Comparison of ENCODE assay signal across 12 cellular contexts in genomic region chr3:112514527-112515128, GRCh38. TPM values are rescaled to one million over a fixed set of nuclear protein-coding genes. Genes with fewer than 3 reads are reported as not detected.
A peak's percentile ranks its signal among the peaks of the same experiment; 100 is the strongest.
DNase-seq lines count a peak whose midpoint lies in the region; ATAC-seq, FAIRE-seq and TF ChIP-seq lines count a peak whose summit lies in the region.
"Had no signal": no experiment of that assay in that cellular context is flagged by ENCODE, and none has a peak within 500 bp of the region (broad histone marks: within the 10 kb centered on the region; RNA-seq: fewer than 3 reads in every experiment).

No MANE protein-coding gene starts in this region.

- 4% methylated on average over 2 of the region's 2 CpGs for WGBS in HepG2 (ENCODE audit: low lambda C conversion rate)

- no peak for FAIRE-seq in HepG2 (lab: Jason Lieb, UNC)

- DNase-seq in kidney tubule cell (ENCODE audit: low spot score) = peak; percentile 61
- DNase-seq in NCI-H345 (lab: John Stamatoyannopoulos, UW) = no peak
- DNase-seq in NCI-H146 treated with DMSO at 0.1 percent for 48 hours (lab: John Stamatoyannopoulos, UW; ENCODE audit: unreplicated experiment) = no peak
- DNase-seq in NCI-H187 treated with DMSO at 0.1 percent for 48 hours (lab: John Stamatoyannopoulos, UW) = no peak
- DNase-seq in HepG2 (ENCODE audit: low spot score) = no peak
- DNase-seq: effector memory CD4-positive, alpha-beta T cell; midbrain; NCI-H1930 had no signal

- POLR2A ChIA-PET in HepG2 (lab: Yijun Ruan, JAX) = no interaction called here

- no peak for TF ChIP-seq RAD21 in HepG2 (CRISPR knock-in tag; IDR thresholded peaks at IDR 0.05)

- no peak overlapping the region for H3K27ac ChIP-seq in HepG2 (ENCODE audit: extremely low read length, insufficient read depth, low read length)

- ATAC-seq in GM18867 (IDR thresholded peaks at IDR 0.05; ENCODE audit: unreplicated experiment) (peak; percentile 100), GM21576 (IDR thresholded peaks at IDR 0.05; ENCODE audit: unreplicated experiment) (peak; percentile 99), HG03442 (IDR thresholded peaks at IDR 0.05; ENCODE audit: unreplicated experiment) (peak; percentile 100), HepG2 (no peak)
- ATAC-seq: WTC11 had no signal

- no peak overlapping the region for H3K4me3 ChIP-seq in HepG2 (replicated peaks in 1 of 3; ENCODE audit: insufficient read depth in 1 of 3, low read depth in 2 of 3, low read length in 3 of 3)

- no peak for TF ChIP-seq POLR2A in HepG2 (IDR thresholded peaks at IDR 0.05; ENCODE audit: insufficient read depth in 1 of 2, low read depth in 2 of 2, low read length in 2 of 2)

- H3K36me3 ChIP-seq in HepG2 (replicated peaks in 1 of 2; ENCODE audit: control insufficient read depth in 1 of 2, insufficient read depth in 2 of 2, low read length in 2 of 2) = no peaks in the 10 kb centered on the region

- CTCF ChIA-PET in HepG2 (lab: Yijun Ruan, JAX; ENCODE audit: low intra/inter-chr PET ratio, low total read pairs) = no interaction called here

- in situ Hi-C loops in HepG2 (cut with HindIII; ENCODE audit: extremely low pct_ligation_motif_present, low pct_unique_long_range_greater_than_20kb) = loop anchor here (10.0 kb wide), 1 partner anchor 380 kb away; the partner anchor contains the start of gene GCSAM

- no TSS peak for BruUV-seq in HepG2 (replicated peaks; lab: Mats Ljungman, UMichigan)

- H4K20me1 ChIP-seq in HepG2 (ENCODE audit: insufficient read depth, low read length) = no peaks in the 10 kb centered on the region

- H3K27me3 ChIP-seq in HepG2 (ENCODE audit: control insufficient read depth in 1 of 2, insufficient read depth in 2 of 2, low read length in 2 of 2) = no peaks in the 10 kb centered on the region

- no peak overlapping the region for H3K9ac ChIP-seq in HepG2 (ENCODE audit: insufficient read depth, low read depth, low read length)

- TF ChIP-seq CTCF in HepG2 (CRISPR knock-in tag; IDR thresholded peaks at IDR 0.05) = no peak

- intact Hi-C loops in HepG2 (cut with micrococcal nuclease; ENCODE audit: unreplicated experiment) = no loop called here

- H2AFZ ChIP-seq in HepG2 (ENCODE audit: low read length) = no peak overlapping the region

- H3K4me2 ChIP-seq in HepG2 (ENCODE audit: low read depth, low read length) = no peak overlapping the region

- TF ChIP-seq EP300 in HepG2 (IDR thresholded peaks at IDR 0.05; ENCODE audit: low read depth in 2 of 2, low read length in 2 of 2) = no peak
- no peak for TF ChIP-seq EP300 in HepG2 (CRISPR knock-in tag; IDR thresholded peaks at IDR 0.05; ENCODE audit: borderline replicate concordance)

- H3K4me1 ChIP-seq in HepG2 (ENCODE audit: insufficient read depth, low read length) = no peaks in the 10 kb centered on the region

- H3K79me2 ChIP-seq in HepG2 (ENCODE audit: insufficient read depth, low read length) = no peaks in the 10 kb centered on the region

- no peaks in the 10 kb centered on the region; the same call in 1 of the 2 replicates for H3K9me3 ChIP-seq in HepG2 (ENCODE audit: low read length)

TF ChIP-seq in HepG2, 621 proteins besides CTCF, POLR2A, EP300 and RAD21 (continues in another document):
- no peak for TF ChIP-seq ZNF33A (CRISPR knock-in tag; IDR thresholded peaks at IDR 0.05; ENCODE audit: borderline replicate concordance)
- TF ChIP-seq ZNF264 (CRISPR knock-in tag; IDR thresholded peaks at IDR 0.05) = no peak
- TF ChIP-seq SALL2 (CRISPR knock-in tag; IDR thresholded peaks at IDR 0.05) = no peak
- TF ChIP-seq NR2F6 (IDR thresholded peaks at IDR 0.05) = no peak
- no peak for TF ChIP-seq NR2F6 (CRISPR knock-in tag; IDR thresholded peaks at IDR 0.05)
- no peak for TF ChIP-seq RAD51 (IDR thresholded peaks at IDR 0.05; ENCODE audit: borderline replicate concordance)
- no peak for TF ChIP-seq TCF7L2 (IDR thresholded peaks at IDR 0.05; ENCODE audit: low read depth, low read length)
- TF ChIP-seq NFKBIZ (CRISPR knock-in tag; IDR thresholded peaks at IDR 0.05) = no peak
- TF ChIP-seq THYN1 (CRISPR knock-in tag; IDR thresholded peaks at IDR 0.05; ENCODE audit: borderline replicate concordance, low read depth) = no peak
- TF ChIP-seq RBM22 (optimal IDR thresholded peaks at IDR 0.05; ENCODE audit: low read length) = no peak
- TF ChIP-seq ZNF260 (CRISPR knock-in tag; IDR thresholded peaks at IDR 0.05; ENCODE audit: borderline replicate concordance, low read depth) = no peak
- TF ChIP-seq ZNF496 (CRISPR knock-in tag; IDR thresholded peaks at IDR 0.05; ENCODE audit: insufficient replicate concordance) = no peak

RNA-seq across cellular contexts. Expression of gene BTLA, which starts 15.4 kb away (rescaled TPM):
- not detected in 2 replicates for total RNA-seq in HepG2 (2016; rRNA removed; fragmentation: Illumina TruSeq; extraction: Trizol)
- total RNA-seq in HepG2 (2016; cell fraction: cytosol; rRNA removed; fragmentation: Illumina TruSeq; extraction: Trizol; ENCODE audit: low read depth) = not detected in 2 replicates
- total RNA-seq in HepG2 (2016; cell fraction: insoluble cytoplasmic fraction; rRNA removed; fragmentation: Illumina TruSeq; extraction: Trizol) = not detected in 2 replicates
- total RNA-seq in HepG2 (2016; cell fraction: membrane; rRNA removed; fragmentation: Illumina TruSeq; extraction: Trizol) = not detected in 2 replicates
- total RNA-seq in HepG2 (2016; cell fraction: nucleus; rRNA removed; fragmentation: Illumina TruSeq; extraction: Trizol) = not detected in 2 replicates
- not detected in 2 replicates for polyA plus RNA-seq in HepG2 (2011; rRNA removed)
- polyA plus RNA-seq in HepG2 (2011; cell fraction: cytosol; rRNA removed) = 0.04 TPM in 1 of 2 replicates, not detected in the other
- not detected in 2 replicates for polyA plus RNA-seq in HepG2 (2011; cell fraction: nucleus; rRNA removed)
- polyA plus RNA-seq in HepG2 (2012) = 0.34 TPM in 1 of 2 replicates, not detected in the other
- polyA plus RNA-seq in HepG2 (2016; cell fraction: cytosol; fragmentation: Illumina TruSeq; extraction: Trizol; ENCODE audit: low read depth) = not detected in 2 replicates
- not detected in 2 replicates for polyA plus RNA-seq in HepG2 (2016; cell fraction: insoluble cytoplasmic fraction; fragmentation: Illumina TruSeq; extraction: Trizol; ENCODE audit: low read depth)
- not detected in 2 replicates for polyA plus RNA-seq in HepG2 (2016; cell fraction: membrane; fragmentation: Illumina TruSeq; extraction: Trizol; ENCODE audit: low read depth)
- not detected in 2 replicates for polyA plus RNA-seq in HepG2 (2016; cell fraction: nucleus; fragmentation: Illumina TruSeq; extraction: Trizol; ENCODE audit: insufficient read depth, low read depth)
- not detected in 2 replicates for polyA minus RNA-seq in HepG2 (2011; rRNA and poly(A)+ RNA removed; ENCODE audit: low replicate concordance)
- not detected in 2 replicates for polyA minus RNA-seq in HepG2 (2011; cell fraction: cytosol; rRNA and poly(A)+ RNA removed)
- polyA minus RNA-seq in HepG2 (2011; cell fraction: nucleus; rRNA and poly(A)+ RNA removed) = not detected in 2 replicates
- total RNA-seq: WTC11 had no signal

RNA-seq across cellular contexts. Expression of gene ATG3, which starts 47.1 kb away (rescaled TPM):
- total RNA-seq in HepG2 (2016; rRNA removed; fragmentation: Illumina TruSeq; extraction: Trizol) = 34.8 and 43.3 TPM in 2 replicates
- total RNA-seq in HepG2 (2016; cell fraction: cytosol; rRNA removed; fragmentation: Illumina TruSeq; extraction: Trizol; ENCODE audit: low read depth) = 10.5 and 11.0 TPM in 2 replicates
- total RNA-seq in HepG2 (2016; cell fraction: insoluble cytoplasmic fraction; rRNA removed; fragmentation: Illumina TruSeq; extraction: Trizol) = 36.0 and 43.3 TPM in 2 replicates
- 16.6 and 19.5 TPM in 2 replicates for total RNA-seq in HepG2 (2016; cell fraction: membrane; rRNA removed; fragmentation: Illumina TruSeq; extraction: Trizol)
- 22.6 and 25.0 TPM in 2 replicates for total RNA-seq in HepG2 (2016; cell fraction: nucleus; rRNA removed; fragmentation: Illumina TruSeq; extraction: Trizol)
- 15.0 and 19.6 TPM in 2 replicates for polyA plus RNA-seq in HepG2 (2011; rRNA removed)
- 12.9 and 13.9 TPM in 2 replicates for polyA plus RNA-seq in HepG2 (2011; cell fraction: cytosol; rRNA removed)
- 9.3 and 10.2 TPM in 2 replicates for polyA plus RNA-seq in HepG2 (2011; cell fraction: nucleus; rRNA removed)
- 19.0 and 21.7 TPM in 2 replicates for polyA plus RNA-seq in HepG2 (2012)
- 8.5 and 8.8 TPM in 2 replicates for polyA plus RNA-seq in HepG2 (2016; cell fraction: cytosol; fragmentation: Illumina TruSeq; extraction: Trizol; ENCODE audit: low read depth)
- polyA plus RNA-seq in HepG2 (2016; cell fraction: insoluble cytoplasmic fraction; fragmentation: Illumina TruSeq; extraction: Trizol; ENCODE audit: low read depth) = 52.2 and 53.7 TPM in 2 replicates
- 14.7 and 15.5 TPM in 2 replicates for polyA plus RNA-seq in HepG2 (2016; cell fraction: membrane; fragmentation: Illumina TruSeq; extraction: Trizol; ENCODE audit: low read depth)
- 34.0 and 34.1 TPM in 2 replicates for polyA plus RNA-seq in HepG2 (2016; cell fraction: nucleus; fragmentation: Illumina TruSeq; extraction: Trizol; ENCODE audit: insufficient read depth, low read depth)
- 12.9 and 19.3 TPM in 2 replicates for polyA minus RNA-seq in HepG2 (2011; rRNA and poly(A)+ RNA removed; ENCODE audit: low replicate concordance)
- 14.7 and 18.1 TPM in 2 replicates for polyA minus RNA-seq in HepG2 (2011; cell fraction: cytosol; rRNA and poly(A)+ RNA removed)
- 29.1 and 30.3 TPM in 2 replicates for polyA minus RNA-seq in HepG2 (2011; cell fraction: nucleus; rRNA and poly(A)+ RNA removed)

RNA-seq across cellular contexts. Expression of gene SLC35A5, which starts 47.2 kb away (rescaled TPM):
- total RNA-seq in HepG2 (2016; rRNA removed; fragmentation: Illumina TruSeq; extraction: Trizol) = 26.5 and 36.4 TPM in 2 replicates
- 2.2 and 2.8 TPM in 2 replicates for total RNA-seq in HepG2 (2016; cell fraction: cytosol; rRNA removed; fragmentation: Illumina TruSeq; extraction: Trizol; ENCODE audit: low read depth)
- total RNA-seq in HepG2 (2016; cell fraction: insoluble cytoplasmic fraction; rRNA removed; fragmentation: Illumina TruSeq; extraction: Trizol) = 25.1 and 31.2 TPM in 2 replicates
- 13.0 and 15.4 TPM in 2 replicates for total RNA-seq in HepG2 (2016; cell fraction: membrane; rRNA removed; fragmentation: Illumina TruSeq; extraction: Trizol)
- total RNA-seq in HepG2 (2016; cell fraction: nucleus; rRNA removed; fragmentation: Illumina TruSeq; extraction: Trizol) = 18.9 and 20.4 TPM in 2 replicates
- polyA plus RNA-seq in HepG2 (2011; rRNA removed) = 13.2 and 15.5 TPM in 2 replicates
- polyA plus RNA-seq in HepG2 (2011; cell fraction: cytosol; rRNA removed) = 7.5 and 17.1 TPM in 2 replicates
- polyA plus RNA-seq in HepG2 (2011; cell fraction: nucleus; rRNA removed) = 4.5 and 7.6 TPM in 2 replicates
- polyA plus RNA-seq in HepG2 (2012) = 11.7 and 17.7 TPM in 2 replicates
- 1.2 and 2.1 TPM in 2 replicates for polyA plus RNA-seq in HepG2 (2016; cell fraction: cytosol; fragmentation: Illumina TruSeq; extraction: Trizol; ENCODE audit: low read depth)
- polyA plus RNA-seq in HepG2 (2016; cell fraction: insoluble cytoplasmic fraction; fragmentation: Illumina TruSeq; extraction: Trizol; ENCODE audit: low read depth) = 24.1 and 30.4 TPM in 2 replicates
- polyA plus RNA-seq in HepG2 (2016; cell fraction: membrane; fragmentation: Illumina TruSeq; extraction: Trizol; ENCODE audit: low read depth) = 7.7 and 8.3 TPM in 2 replicates
- polyA plus RNA-seq in HepG2 (2016; cell fraction: nucleus; fragmentation: Illumina TruSeq; extraction: Trizol; ENCODE audit: insufficient read depth, low read depth) = 20.6 and 24.4 TPM in 2 replicates
- polyA minus RNA-seq in HepG2 (2011; rRNA and poly(A)+ RNA removed; ENCODE audit: low replicate concordance) = 29.2 and 35.8 TPM in 2 replicates
- 15.7 and 19.2 TPM in 2 replicates for polyA minus RNA-seq in HepG2 (2011; cell fraction: cytosol; rRNA and poly(A)+ RNA removed)
- polyA minus RNA-seq in HepG2 (2011; cell fraction: nucleus; rRNA and poly(A)+ RNA removed) = 13.1 and 18.9 TPM in 2 replicates
